13 cellular contexts compared by ENCODE assay signal in the genomic region with DNA sequence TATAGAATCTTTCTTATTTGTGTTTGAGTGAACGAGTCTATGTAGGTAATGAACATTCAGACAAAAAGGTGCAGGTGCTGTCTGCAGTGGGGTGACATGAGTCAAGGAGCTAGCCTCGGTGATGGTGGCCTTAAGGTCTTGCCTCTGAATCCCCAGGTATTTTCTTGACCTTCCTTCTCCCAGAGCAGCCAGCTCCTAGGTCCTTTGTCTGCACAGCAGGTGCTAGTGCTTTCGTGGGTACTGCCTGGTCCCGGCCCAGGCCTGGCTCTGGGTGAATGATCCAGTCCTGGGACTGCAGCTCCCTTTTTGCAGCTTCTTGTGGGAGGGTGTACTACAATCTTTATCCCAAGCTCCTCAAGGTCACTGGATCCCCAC. TPM values are rescaled to one million over a fixed set of nuclear protein-coding genes. Genes with fewer than 3 reads are reported as not detected.
A peak's percentile ranks its signal among the peaks of the same experiment; 100 is the strongest.
DNase-seq lines count a peak whose midpoint lies in the region; ATAC-seq, FAIRE-seq and TF ChIP-seq lines count a peak whose summit lies in the region.
"Had no signal": no experiment of that assay in that cellular context is flagged by ENCODE, and none has a peak within 500 bp of the region (broad histone marks: within the 10 kb centered on the region; RNA-seq: fewer than 3 reads in every experiment).

No MANE protein-coding gene starts in this region.

- H2BK20ac ChIP-seq in H9 (ENCODE audit: low read depth, low read length, poor library complexity, severe bottlenecking), result no peak overlapping the region

- H3K9me3 Mint-ChIP-seq in H9, result no peaks in the 10 kb centered on the region
- H3K9me3 Mint-ChIP-seq: activated B cell treated with CpG ODN at 0.5 μM for 24 hours; activated T-cell treated with anti-CD3 and anti-CD28 coated beads, Interleukin-2, amount 50 U/mL, for 72 hours had no signal

- H2AK5ac ChIP-seq in H9 (ENCODE audit: insufficient read length, low read length), result no peak overlapping the region

- H2AFZ ChIP-seq in H9 (ENCODE audit: low read length) (no peak overlapping the region), K562 (ENCODE audit: low read depth, low read length) (peak overlapping the region; percentile 51; the same call in 1 of the 2 replicates)

- H3K4me1 ChIP-seq in H9 (ENCODE audit: insufficient read depth, low read length) (peaks cover 7% of the 10 kb centered on the region; the same call in 1 of the 2 replicates), K562 (replicated peaks in 1 of 2; ENCODE audit: control insufficient read depth in 2 of 2, insufficient read depth in 2 of 2, low read length in 2 of 2) (peaks cover 20 to 27% of the 10 kb centered on the region in 2 experiments), left lung (peaks cover 14 to 56% of the 10 kb centered on the region in 2 donors), small intestine (ENCODE audit: control insufficient read depth in 2 of 2, insufficient read depth in 1 of 2, low read depth in 1 of 2, low read length in 1 of 2) (no peaks in the 10 kb centered on the region)

- H3K36me3 ChIP-seq in K562 (ENCODE audit: control insufficient read depth, insufficient read depth, low read length) (no peaks in the 10 kb centered on the region), left lung (no peaks in the 10 kb centered on the region), small intestine (ENCODE audit: control insufficient read depth in 2 of 2, insufficient read depth in 2 of 2, low read length in 2 of 2) (no peaks in the 10 kb centered on the region)

- H3T11ph ChIP-seq in H9 (ENCODE audit: low read length), result no peak overlapping the region

- no peak overlapping the region for H3K4ac ChIP-seq in H9 (ENCODE audit: low read depth, low read length)

- H3K36me3 Mint-ChIP-seq in H9 (ENCODE audit: insufficient read depth in 1 of 3, low read depth in 3 of 3), result peaks cover 0 to 3% (median 0%) of the 10 kb centered on the region in 3 experiments; a peak in 3 of 7 replicates

- no peaks in the 10 kb centered on the region for H3K9me3 ChIP-seq in H9 (ENCODE audit: control insufficient read depth, low read depth, low read length)
- H3K9me3 ChIP-seq in K562 (replicated peaks; ENCODE audit: control insufficient read depth, insufficient read depth, low read depth, low read length), result no peaks in the 10 kb centered on the region
- H3K9me3 ChIP-seq in left lung, result no peaks in the 10 kb centered on the region
- H3K9me3 ChIP-seq in small intestine (ENCODE audit: control insufficient read depth, low read depth), result no peaks in the 10 kb centered on the region
- H3K9me3 ChIP-seq: testis had no signal

- H3K27me3 ChIP-seq in H9 (ENCODE audit: insufficient read depth, low read length) (peaks cover 8% of the 10 kb centered on the region; the same call in 1 of the 2 replicates), K562 (ENCODE audit: control insufficient read depth in 2 of 2, insufficient read depth in 2 of 2, low read length in 2 of 2) (peaks cover 0 to 4% of the 10 kb centered on the region in 2 experiments; a peak in 2 of 5 replicates), left lung (peaks cover 0 to 14% of the 10 kb centered on the region in 2 donors), small intestine (ENCODE audit: control insufficient read depth in 2 of 2, insufficient read depth in 2 of 2, low read length in 2 of 2) (no peaks in the 10 kb centered on the region)
- H3K27me3 ChIP-seq: testis had no signal

- no peak overlapping the region for H4K91ac ChIP-seq in H9 (ENCODE audit: insufficient read length, low read depth, low read length)

- no peak for TF ChIP-seq RAD21 in K562 (CRISPR knock-in tag; conservative IDR thresholded peaks at IDR 0.05 in 1 of 2, IDR thresholded peaks at IDR 0.05 in 1 of 2)

- no peaks in the 10 kb centered on the region for H3K23me2 ChIP-seq in H9 (ENCODE audit: insufficient read length, low read depth, low read length, poor library complexity, severe bottlenecking)

- H3K27me3 Mint-ChIP-seq in H9 (ENCODE audit: low read depth), result peaks cover 37% of the 10 kb centered on the region

- H3K4me1 Mint-ChIP-seq in H9, result peaks cover 21 to 26% of the 10 kb centered on the region in 2 experiments

- TF ChIP-seq CTCF in H9 (conservative IDR thresholded peaks at IDR 0.05), result no peak
- TF ChIP-seq CTCF in K562 (IDR thresholded peaks at IDR 0.05 in 2 of 3, conservative IDR thresholded peaks at IDR 0.05 in 1 of 3; ENCODE audit: insufficient read depth in 2 of 3, low read depth in 1 of 3, low read length in 3 of 3), result no peak
- TF ChIP-seq CTCF in left lung (IDR thresholded peaks at IDR 0.05), result no peak

- no peak overlapping the region; a peak in 1 of 7 replicates for H3K27ac Mint-ChIP-seq in H9

- no peak overlapping the region for H3K23ac ChIP-seq in H9 (ENCODE audit: insufficient read length, low read depth, low read length)

- H4K8ac ChIP-seq in H9 (replicated peaks; ENCODE audit: insufficient read length, low read depth, low read length), result no peak overlapping the region

- no peak for TF ChIP-seq EP300 in K562 (IDR thresholded peaks at IDR 0.05; ENCODE audit: low read length)

- no peak overlapping the region for H2BK12ac ChIP-seq in H9 (ENCODE audit: insufficient read length, low read depth, low read length)

- H2BK15ac ChIP-seq in H9 (ENCODE audit: low read depth, low read length), result no peak overlapping the region

- CTCF ChIA-PET in K562 (lab: Yijun Ruan, JAX; ENCODE audit: low intra/inter-chr PET ratio), result no interaction called here

- DNase-seq in H9 (no peak), K562 (ENCODE audit: extremely low read depth in 1 of 4, low spot score in 3 of 4) (no peak), left lung (no peak), small intestine (no peak), GDM1 (lab: John Stamatoyannopoulos, UW) (no peak)
- DNase-seq: activated B cell treated with CpG ODN at 0.5 μM for 24 hours, NCI-H1930, NCI-H82 had no signal

- no peak for ATAC-seq in K562
- no peak for ATAC-seq in left lung
- ATAC-seq in HG02678 (IDR thresholded peaks at IDR 0.05; ENCODE audit: unreplicated experiment), result no peak

- H3K79me1 ChIP-seq in H9 (ENCODE audit: insufficient read depth, low read depth, low read length, poor library complexity, severe bottlenecking), result no peaks in the 10 kb centered on the region

- no peak for TF ChIP-seq POLR2A in K562 (conservative IDR thresholded peaks at IDR 0.05)

- in situ Hi-C loops in K562 (cut with MboI), result no loop called here

- WGBS in H9 (ENCODE audit: extremely low coverage, insufficient read length, low lambda C conversion rate), result no CpG with 5 or more reads among the region's 4 CpGs
- WGBS in K562 (ENCODE audit: insufficient coverage, low coverage, missing lambda C conversion rate), result 57% methylated on average over 4 of the region's 4 CpGs
- whole genome bisulfite sequencing in small intestine, 3 donors, result 81 to 85% (median 82%) methylated on average over 4 of the region's 4 CpGs

- H3K27ac ChIP-seq in H9 (ENCODE audit: insufficient read length, low read depth, low read length), result no peak overlapping the region
- no peak overlapping the region for H3K27ac ChIP-seq in K562 (ENCODE audit: extremely low read depth, low read depth, low read length)
- H3K27ac ChIP-seq in left lung, result peak overlapping the region; percentile 59 to 87
- H3K27ac ChIP-seq in skin epidermis, result peak overlapping the region in 17 of 21 experiments; percentile 3 to 85 (median 60)
- peak overlapping the region in 1 of 2 donors; percentile 67 for H3K27ac ChIP-seq in small intestine (ENCODE audit: low read depth in 1 of 2, low read length in 1 of 2)
- H3K27ac ChIP-seq: epithelial cell of prostate had no signal

- H3K56ac ChIP-seq in H9 (ENCODE audit: insufficient read length, low read depth, low read length), result no peak overlapping the region

- BruUV-seq in K562 (replicated peaks; lab: Mats Ljungman, UMichigan), result no TSS peak

- H3K9ac ChIP-seq in H9 (ENCODE audit: extremely low read depth, insufficient read length, low read length) (no peak overlapping the region), K562 (ENCODE audit: insufficient read depth in 1 of 2, low read depth in 2 of 2, low read length in 2 of 2) (no peak overlapping the region)

- no peak overlapping the region for H2BK120ac ChIP-seq in H9 (ENCODE audit: low read depth, low read length, poor library complexity, severe bottlenecking)

- intact Hi-C loops in K562 (cut with micrococcal nuclease) (no loop called here), left lung (cut with DNase I) (no loop called here)

- H3K4me3 ChIP-seq in K562 (no peak overlapping the region), left lung (no peak overlapping the region), skin epidermis (no peak overlapping the region), small intestine (ENCODE audit: low read depth in 1 of 2, low read length in 2 of 2) (no peak overlapping the region)
- H3K4me3 ChIP-seq: testis had no signal

- no peak for FAIRE-seq in K562 (lab: Jason Lieb, UNC)
- FAIRE-seq in small intestine (lab: Jason Lieb, UNC), result no peak

- no peaks in the 10 kb centered on the region for H3K9me1 ChIP-seq in K562 (ENCODE audit: control insufficient read depth, insufficient read depth, low read length)

- no peaks in the 10 kb centered on the region for H3K79me2 ChIP-seq in H9 (ENCODE audit: insufficient read depth, low read length)
- no peaks in the 10 kb centered on the region for H3K79me2 ChIP-seq in K562 (ENCODE audit: control insufficient read depth, insufficient read depth, low read length)

- peak overlapping the region; percentile 7 for H3K4me2 ChIP-seq in H9 (ENCODE audit: insufficient read depth, insufficient read length, low read length)
- H3K4me2 ChIP-seq in K562 (ENCODE audit: insufficient read depth, low read length), result no peak overlapping the region

- H2BK5ac ChIP-seq in H9 (ENCODE audit: insufficient read length, low read length), result no peak overlapping the region

- no peak overlapping the region for H3K4me3 Mint-ChIP-seq in H9
- H3K4me3 Mint-ChIP-seq: activated B cell treated with CpG ODN at 0.5 μM for 24 hours had no signal

- H4K20me1 ChIP-seq in H9 (ENCODE audit: control insufficient read depth, insufficient read depth, insufficient read length) (no peaks in the 10 kb centered on the region), K562 (replicated peaks; ENCODE audit: control insufficient read depth, insufficient read depth, low read length) (no peaks in the 10 kb centered on the region)

- no peak overlapping the region for H3K14ac ChIP-seq in H9 (ENCODE audit: insufficient read depth, low read length)

- POLR2A ChIA-PET in K562 (lab: Yijun Ruan, JAX), result interaction anchor here (0.5 kb wide), 1 partner anchor 30 kb away, joined by 3 read pairs; no protein-coding TSS in a partner anchor

- H3K18ac ChIP-seq in H9 (ENCODE audit: insufficient read length, low read depth, low read length), result no peak overlapping the region

- no peak overlapping the region for H4K5ac ChIP-seq in H9 (ENCODE audit: insufficient read length, low read depth, low read length)

RNA-seq across cellular contexts. Expression of gene VASH1, which starts 6.4 kb away (rescaled TPM):
- total RNA-seq in H9 (2021) (5.8 and 6.2 TPM in 2 replicates), K562 (2014; rRNA removed) (0.05 and 0.16 TPM in 2 replicates), K562 (2014; rRNA removed; fragmentation: Illumina TruSeq; extraction: Trizol) (0.11 and 0.22 TPM in 2 replicates), K562 (2015; rRNA removed; fragmentation: Illumina TruSeq; extraction: Trizol) (0.11 and 0.25 TPM in 2 replicates), K562 (2021) (0.16 and 0.27 TPM in 2 replicates), left lung (10 to 100 TPM; 26.5 to 29.3 TPM)
- total RNA-seq in K562 (2011; cell fraction: chromatin; rRNA removed; ENCODE audit: low replicate concordance), result 0.30 and 0.46 TPM in 2 replicates
- total RNA-seq in K562 (2011; cell fraction: nucleolus; rRNA removed), result 0.67 TPM in 1 of 2 replicates, not detected in the other
- 0.07 and 0.15 TPM in 2 replicates for total RNA-seq in K562 (2011; cell fraction: nucleoplasm; rRNA removed)
- polyA plus RNA-seq in K562 (2011; rRNA removed) (0.15 and 0.43 TPM in 2 replicates), K562 (2014; fragmentation: Illumina TruSeq; extraction: Trizol) (0.03 and 0.11 TPM in 2 replicates), K562 (2014; fragmentation: Nextera tagmentation; extraction: Ambion mirVana) (under 1 TPM in 1 of 2 experiments, not detected in 1; 0.01 TPM), K562 (2014; rRNA removed) (0.16 and 0.49 TPM in 2 replicates), small intestine (1 to 10 TPM; 1.3 to 8.9 (median 1.6) TPM)
- polyA plus RNA-seq in K562 (2011; cell fraction: cytosol; rRNA removed), result 0.18 and 0.55 TPM in 2 replicates
- polyA plus RNA-seq in K562 (2011; cell fraction: nucleus; rRNA removed), result 0.74 and 1.3 TPM in 2 replicates
- polyA plus RNA-seq in K562 (2012), result 0.46 and 0.48 TPM in 2 replicates
- 0.24 and 0.46 TPM in 2 replicates for polyA minus RNA-seq in K562 (2011; rRNA and poly(A)+ RNA removed)
- 0.73 and 0.76 TPM in 2 replicates for polyA minus RNA-seq in K562 (2011; cell fraction: cytosol; rRNA and poly(A)+ RNA removed)
- 0.33 and 0.40 TPM in 2 replicates for polyA minus RNA-seq in K562 (2011; cell fraction: nucleus; rRNA and poly(A)+ RNA removed)

RNA-seq across cellular contexts. Expression of gene ANGEL1, which starts 45.0 kb away (rescaled TPM):
- total RNA-seq in H9 (2021) (21.5 TPM in 2 replicates), K562 (2014; rRNA removed) (5.2 and 6.7 TPM in 2 replicates), K562 (2014; rRNA removed; fragmentation: Illumina TruSeq; extraction: Trizol) (7.2 and 7.3 TPM in 2 replicates), K562 (2015; rRNA removed; fragmentation: Illumina TruSeq; extraction: Trizol) (6.1 and 6.3 TPM in 2 replicates), K562 (2021) (13.0 and 13.7 TPM in 2 replicates), left lung (10 to 100 TPM; 18.9 to 21.3 TPM)
- total RNA-seq in K562 (2011; cell fraction: chromatin; rRNA removed; ENCODE audit: low replicate concordance), result 59.6 and 73.4 TPM in 2 replicates
- 47.6 and 52.5 TPM in 2 replicates for total RNA-seq in K562 (2011; cell fraction: nucleolus; rRNA removed)
- total RNA-seq in K562 (2011; cell fraction: nucleoplasm; rRNA removed), result 56.4 and 62.1 TPM in 2 replicates
- polyA plus RNA-seq in K562 (2011; rRNA removed) (22.2 and 22.8 TPM in 2 replicates), K562 (2014; fragmentation: Illumina TruSeq; extraction: Trizol) (10.8 and 12.0 TPM in 2 replicates), K562 (2014; fragmentation: Nextera tagmentation; extraction: Ambion mirVana) (1 to 10 TPM; 2.1 to 3.2 TPM), K562 (2014; rRNA removed) (9.8 and 15.0 TPM in 2 replicates), small intestine (1 to 10 TPM; 1.6 to 8.8 (median 2.7) TPM)
- polyA plus RNA-seq in K562 (2011; cell fraction: cytosol; rRNA removed), result 23.9 and 26.3 TPM in 2 replicates
- 35.0 and 39.9 TPM in 2 replicates for polyA plus RNA-seq in K562 (2011; cell fraction: nucleus; rRNA removed)
- polyA plus RNA-seq in K562 (2012), result 6.7 and 7.5 TPM in 2 replicates
- 20.3 and 23.9 TPM in 2 replicates for polyA minus RNA-seq in K562 (2011; rRNA and poly(A)+ RNA removed)
- 8.4 and 14.6 TPM in 2 replicates for polyA minus RNA-seq in K562 (2011; cell fraction: cytosol; rRNA and poly(A)+ RNA removed)
- polyA minus RNA-seq in K562 (2011; cell fraction: nucleus; rRNA and poly(A)+ RNA removed), result 18.8 and 22.4 TPM in 2 replicates

RNA-seq across cellular contexts. Expression of gene LRRC74A, which starts 58.5 kb away (rescaled TPM):
- not detected in 2 replicates for total RNA-seq in H9 (2021)
- not detected in 2 replicates for total RNA-seq in K562 (2011; cell fraction: chromatin; rRNA removed; ENCODE audit: low replicate concordance)
- total RNA-seq in K562 (2011; cell fraction: nucleolus; rRNA removed), result not detected in 2 replicates
- total RNA-seq in K562 (2011; cell fraction: nucleoplasm; rRNA removed), result not detected in 2 replicates
- not detected in 2 replicates for total RNA-seq in K562 (2014; rRNA removed)
- total RNA-seq in K562 (2014; rRNA removed; fragmentation: Illumina TruSeq; extraction: Trizol), result not detected in 2 replicates
- not detected in 2 replicates for total RNA-seq in K562 (2015; rRNA removed; fragmentation: Illumina TruSeq; extraction: Trizol)
- total RNA-seq in K562 (2021), result not detected in 2 replicates
- not detected in 2 replicates for polyA plus RNA-seq in K562 (2011; rRNA removed)
- polyA plus RNA-seq in K562 (2011; cell fraction: cytosol; rRNA removed), result not detected in 2 replicates
- polyA plus RNA-seq in K562 (2011; cell fraction: nucleus; rRNA removed), result not detected in 2 replicates
- not detected in 2 replicates for polyA plus RNA-seq in K562 (2012)
- not detected in 2 replicates for polyA plus RNA-seq in K562 (2014; fragmentation: Illumina TruSeq; extraction: Trizol)
- polyA plus RNA-seq in K562 (2014; fragmentation: Nextera tagmentation; extraction: Ambion mirVana), result not detected
- polyA plus RNA-seq in K562 (2014; rRNA removed), result not detected in 2 replicates
- polyA minus RNA-seq in K562 (2011; rRNA and poly(A)+ RNA removed), result not detected in 2 replicates
- not detected in 2 replicates for polyA minus RNA-seq in K562 (2011; cell fraction: cytosol; rRNA and poly(A)+ RNA removed)
- polyA minus RNA-seq in K562 (2011; cell fraction: nucleus; rRNA and poly(A)+ RNA removed), result not detected in 2 replicates
- not detected for total RNA-seq in left lung
- polyA plus RNA-seq in small intestine, result not detected
- total RNA-seq: activated B cell treated with CpG ODN at 0.5 μM for 24 hours; activated T-cell treated with anti-CD3 and anti-CD28 coated beads, Interleukin-2, amount 50 U/mL, for 72 hours had no signal

Comparison
In these comparisons a context has a peak if more than half of its experiments do, and no peak if none do; other contexts are left out.
1. H3K27ac ChIP-seq: peak in left lung (2 of 2) and skin epidermis (17 of 21); none in H9 (single experiment) and K562 (single experiment).